Comparison of ENCODE assay signal across 14 cellular contexts in genomic region chr2:173555833-173556232, GRCh38.
DNase-seq lines count a peak whose midpoint lies in the region; ATAC-seq, FAIRE-seq and TF ChIP-seq lines count a peak whose summit lies in the region.
"Had no signal": no experiment of that assay in that cellular context is flagged by ENCODE, and none has a peak within 500 bp of the region (broad histone marks: within the 10 kb centered on the region; RNA-seq: fewer than 3 reads in every experiment).

No MANE protein-coding gene starts in this region.

- H3K27me3 ChIP-seq in cardiac muscle cell, result no peaks in the 10 kb centered on the region
- H3K27me3 ChIP-seq in endothelial cell of umbilical vein (ENCODE audit: control insufficient read depth in 2 of 2, insufficient read depth in 2 of 2, low read length in 2 of 2), result peaks cover 7 to 25% of the 10 kb centered on the region in 2 experiments

- CTCF ChIA-PET in endothelial cell of umbilical vein (lab: Charles Lee), result interaction anchor here (1.3 kb wide), 1 partner anchor 13 kb away, joined by 4 read pairs; no protein-coding TSS in a partner anchor

- H3K27me3 Mint-ChIP-seq in type B pancreatic cell (peaks cover 10% of the 10 kb centered on the region), progenitor cell of endocrine pancreas (peaks cover 11% of the 10 kb centered on the region)

- no peak overlapping the region for H3K4me2 ChIP-seq in endothelial cell of umbilical vein (ENCODE audit: insufficient read depth, low read length)

- no peak overlapping the region for H3K9ac ChIP-seq in endothelial cell of umbilical vein (replicated peaks; ENCODE audit: extremely low read depth, insufficient read depth, low read length)
- H3K9ac ChIP-seq: parathyroid adenoma had no signal

- no peak overlapping the region for H2AFZ ChIP-seq in endothelial cell of umbilical vein (ENCODE audit: low read depth, low read length)
- H2AFZ ChIP-seq: parathyroid adenoma had no signal

- ATAC-seq in Right ventricle myocardium inferior, result no peak
- no peak for ATAC-seq in GM21576 (IDR thresholded peaks at IDR 0.05; ENCODE audit: unreplicated experiment)
- ATAC-seq in HG02852 (IDR thresholded peaks at IDR 0.05; ENCODE audit: unreplicated experiment), result no peak

- no peak overlapping the region for H3K4me3 ChIP-seq in cardiac muscle cell
- H3K4me3 ChIP-seq in endothelial cell of umbilical vein (replicated peaks in 1 of 3; ENCODE audit: insufficient read depth in 1 of 3, low read depth in 1 of 3, low read length in 3 of 3), result no peak overlapping the region

- H3K27ac Mint-ChIP-seq in type B pancreatic cell (peak overlapping the region; percentile 0), progenitor cell of endocrine pancreas (no peak overlapping the region)
- H3K27ac Mint-ChIP-seq: B cell; stimulated activated naive CD8-positive, alpha-beta T cell treated with anti-CD3 and anti-CD28 coated beads, Interleukin-15, Interleukin-2, amounts not matched to agents 100 ng/mL and 50 ng/mL, for 24 hours had no signal

- H3K36me3 ChIP-seq in cardiac muscle cell (no peaks in the 10 kb centered on the region), endothelial cell of umbilical vein (ENCODE audit: control insufficient read depth in 2 of 2, extremely low read depth in 1 of 2, insufficient read depth in 2 of 2, low read length in 2 of 2) (no peaks in the 10 kb centered on the region)

- H3K9me3 ChIP-seq in cardiac muscle cell (ENCODE audit: low read depth) (no peaks in the 10 kb centered on the region), endothelial cell of umbilical vein (replicated peaks; ENCODE audit: control insufficient read depth, insufficient read depth, low read length) (no peaks in the 10 kb centered on the region)

- dilution Hi-C loops in endothelial cell of umbilical vein (cut with MboI; ENCODE audit: extremely low pct_ligation_motif_present, low sequenced_read_pairs), result no loop called here

- no TSS peak for BruUV-seq in endothelial cell of umbilical vein (replicated peaks; lab: Mats Ljungman, UMichigan)

- no peaks in the 10 kb centered on the region for H3K79me2 ChIP-seq in endothelial cell of umbilical vein (ENCODE audit: control insufficient read depth, insufficient read depth, low read length)
- H3K79me2 ChIP-seq: parathyroid adenoma had no signal

- H3K27ac ChIP-seq in cardiac muscle cell, result no peak overlapping the region
- H3K27ac ChIP-seq in endothelial cell of umbilical vein (ENCODE audit: insufficient read depth, low read depth, low read length), result no peak overlapping the region
- H3K27ac ChIP-seq: parathyroid adenoma, VCaP had no signal

- peaks cover 8% of the 10 kb centered on the region for H3K9me3 Mint-ChIP-seq in type B pancreatic cell
- H3K9me3 Mint-ChIP-seq in progenitor cell of endocrine pancreas (ENCODE audit: low read depth), result peaks cover 6% of the 10 kb centered on the region
- H3K9me3 Mint-ChIP-seq: stimulated activated naive CD8-positive, alpha-beta T cell treated with anti-CD3 and anti-CD28 coated beads, Interleukin-15, Interleukin-2, amounts not matched to agents 100 ng/mL and 50 ng/mL, for 24 hours had no signal

- H3K4me1 Mint-ChIP-seq in type B pancreatic cell (ENCODE audit: unreplicated experiment) (peaks cover 26% of the 10 kb centered on the region), progenitor cell of endocrine pancreas (ENCODE audit: low read depth) (peaks cover 3% of the 10 kb centered on the region)
- H3K4me1 Mint-ChIP-seq: B cell had no signal

- TF ChIP-seq CTCF in cardiac muscle cell (IDR thresholded peaks at IDR 0.05; ENCODE audit: low read depth, low read length) (no peak), endothelial cell of umbilical vein (IDR thresholded peaks at IDR 0.05; ENCODE audit: extremely low read depth in 1 of 2, insufficient read depth in 1 of 2, low read depth in 1 of 2, low read length in 2 of 2) (no peak), type B pancreatic cell (conservative IDR thresholded peaks at IDR 0.05) (no peak), progenitor cell of endocrine pancreas (IDR thresholded peaks at IDR 0.05; ENCODE audit: unreplicated experiment) (no peak)

- H3K36me3 Mint-ChIP-seq in type B pancreatic cell, result no peaks in the 10 kb centered on the region
- H3K36me3 Mint-ChIP-seq in progenitor cell of endocrine pancreas (ENCODE audit: insufficient read depth), result no peaks in the 10 kb centered on the region

- H3K9me1 ChIP-seq in endothelial cell of umbilical vein (replicated peaks; ENCODE audit: control insufficient read depth, extremely low read depth, insufficient read depth, low read length), result no peaks in the 10 kb centered on the region

- H3K4me1 ChIP-seq in cardiac muscle cell (ENCODE audit: low read depth) (no peaks in the 10 kb centered on the region), endothelial cell of umbilical vein (ENCODE audit: control insufficient read depth, extremely low read depth, insufficient read depth, low read length) (no peaks in the 10 kb centered on the region)
- H3K4me1 ChIP-seq: parathyroid adenoma had no signal

- FAIRE-seq in endothelial cell of umbilical vein (lab: Jason Lieb, UNC), result no peak

- no peak for TF ChIP-seq POLR2A in endothelial cell of umbilical vein (IDR thresholded peaks at IDR 0.05; ENCODE audit: low read depth, low read length)

- DNase-seq in cardiac muscle cell (ENCODE audit: low read depth in 1 of 2, low spot score in 1 of 2) (peak; percentile 24 to 32), Right ventricle myocardium inferior (ENCODE audit: missing footprints) (no peak), NCI-H345 (lab: John Stamatoyannopoulos, UW) (peak; percentile 76), endothelial cell of umbilical vein (ENCODE audit: low read depth, low spot score) (peak; percentile 61), type B pancreatic cell (ENCODE audit: extremely low spot score, unreplicated experiment) (no peak), progenitor cell of endocrine pancreas (ENCODE audit: low spot score, unreplicated experiment) (no peak)
- DNase-seq: activated T-cell treated with anti-CD3 and anti-CD28 coated beads, Interleukin-2, amount 50 U/mL, for 1 hour; stimulated activated CD4-positive, alpha-beta T cell treated with anti-CD3 and anti-CD28 coated beads, Interleukin-4, amount 100 ng/mL, for 24 hours had no signal

- H4K20me1 ChIP-seq in endothelial cell of umbilical vein (replicated peaks; ENCODE audit: control insufficient read depth, extremely low read depth, insufficient read depth, low read length), result no peaks in the 10 kb centered on the region

- H3K4me3 Mint-ChIP-seq in type B pancreatic cell (peak overlapping the region; percentile 23), progenitor cell of endocrine pancreas (ENCODE audit: low read depth) (no peak overlapping the region)
- H3K4me3 Mint-ChIP-seq: B cell; stimulated activated naive CD8-positive, alpha-beta T cell treated with anti-CD3 and anti-CD28 coated beads, Interleukin-15, Interleukin-2, amounts not matched to agents 100 ng/mL and 50 ng/mL, for 24 hours had no signal

- intact Hi-C loops in Right ventricle myocardium inferior (cut with DNase I), result no loop called here
- intact Hi-C loops in endothelial cell of umbilical vein (cut with micrococcal nuclease), result no loop called here

- POLR2A ChIA-PET in endothelial cell of umbilical vein (lab: Charles Lee), result no interaction called here

TF ChIP-seq in endothelial cell of umbilical vein, 7 proteins besides CTCF, POLR2A, EP300 and RAD21:
- TF ChIP-seq MYC (IDR thresholded peaks at IDR 0.05; ENCODE audit: low read depth, low read length), result no peak
- TF ChIP-seq, protein P1, sequence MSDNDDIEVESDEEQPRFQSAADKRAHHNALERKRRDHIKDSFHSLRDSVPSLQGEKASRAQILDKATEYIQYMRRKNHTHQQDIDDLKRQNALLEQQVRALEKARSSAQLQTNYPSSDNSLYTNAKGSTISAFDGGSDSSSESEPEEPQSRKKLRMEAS (IDR thresholded peaks at IDR 0.05; ENCODE audit: insufficient read depth, insufficient read length), result no peak
- TF ChIP-seq POLR2AphosphoS5 (IDR thresholded peaks at IDR 0.05; ENCODE audit: insufficient read depth, low read depth, low read length), result no peak
- TF ChIP-seq FOS (IDR thresholded peaks at IDR 0.05; ENCODE audit: borderline replicate concordance, insufficient read depth, low read length), result no peak
- TF ChIP-seq JUN (IDR thresholded peaks at IDR 0.05; ENCODE audit: borderline replicate concordance, insufficient read depth, insufficient read length, low read depth), result no peak
- TF ChIP-seq EZH2 (IDR thresholded peaks at IDR 0.05; ENCODE audit: borderline replicate concordance, low read depth, low read length, severe bottlenecking), result no peak
- no peak for TF ChIP-seq GATA2 (IDR thresholded peaks at IDR 0.05; ENCODE audit: insufficient read depth, insufficient read length, low read depth, low read length)
TF ChIP-seq in endothelial cell of umbilical vein: peak in this region for 0.

Comparison
In these comparisons a context has a peak if more than half of its experiments do, and no peak if none do; other contexts are left out.
1. DNase-seq: peak in cardiac muscle cell (2 of 2), NCI-H345 (single experiment) and endothelial cell of umbilical vein (single experiment); none in Right ventricle myocardium inferior (single experiment), type B pancreatic cell (single experiment) and progenitor cell of endocrine pancreas (single experiment).